Comparison of ENCODE assay signal across 34 cellular contexts in genomic region chr20:23587631-23588030, GRCh38. TPM values are rescaled to one million over a fixed set of nuclear protein-coding genes. Genes with fewer than 3 reads are reported as not detected.
"Had no signal": no experiment of that assay in that cellular context is flagged by ENCODE, and none has a peak within 500 bp of the region (broad histone marks: within the 10 kb centered on the region; RNA-seq: fewer than 3 reads in every experiment).

No MANE protein-coding gene starts in this region.

- H3K4me1 ChIP-seq: gastrocnemius medialis, heart left ventricle, pancreas, testis, tibial artery had no signal

- H3K27ac ChIP-seq: gastrocnemius medialis, heart left ventricle, hepatocyte, neutrophil, pancreas, testis, tibial artery had no signal

- H3K36me3 Mint-ChIP-seq: memory B cell; mesothelial cell of epicardium; naive thymus-derived CD8-positive, alpha-beta T cell; type B pancreatic cell had no signal

- H3K4me3 ChIP-seq: gastrocnemius medialis, heart left ventricle, hepatocyte, lung, pancreas, smooth muscle cell, testis, tibial artery had no signal

- H3K9me3 ChIP-seq: gastrocnemius medialis, heart left ventricle, neutrophil, pancreas, testis, tibial artery had no signal

- ATAC-seq: effector memory CD8-positive, alpha-beta T cell; gastrocnemius medialis; heart left ventricle; left colon; left ventricle myocardium superior; naive thymus-derived CD8-positive, alpha-beta T cell; pancreas; sciatic nerve had no signal

- FAIRE-seq: endometrium, pancreas had no signal

- H3K27ac Mint-ChIP-seq: memory B cell, mesothelial cell of epicardium, nephron progenitor cell, type B pancreatic cell had no signal

- H3K27me3 ChIP-seq: gastrocnemius medialis, hepatocyte, pancreas, testis had no signal

- DNase-seq: cortex of kidney; effector memory CD8-positive, alpha-beta T cell; foreskin fibroblast; gastrocnemius medialis; heart left ventricle; kidney glomerular epithelial cell; left colon; left ventricle myocardium superior; naive thymus-derived CD8-positive, alpha-beta T cell; nephron progenitor cell; stimulated activated CD4-positive, alpha-beta T cell treated with anti-CD3 and anti-CD28 coated beads, Interleukin-12 subunit alpha, Interleukin-12 subunit beta, amount 100 ng/mL, for 4 hours; stimulated activated CD4-positive, alpha-beta T cell treated with anti-CD3 and anti-CD28 coated beads, Interleukin-1b, Interleukin-23, amount 100 ng/mL, for 48 hours; stimulated activated CD4-positive, alpha-beta T cell treated with anti-CD3 and anti-CD28 coated beads, Interleukin-4, amount 100 ng/mL, for 1 hour; stimulated activated CD8-positive, alpha-beta memory T cell treated with anti-CD3 and anti-CD28 coated beads, Interleukin-4, amount 100 ng/mL, for 48 hours; stimulated activated naive CD4-positive, alpha-beta T cell; substantia nigra; testis had no signal

- H3K4me1 Mint-ChIP-seq: memory B cell, mesothelial cell of epicardium had no signal

- H3K9me3 Mint-ChIP-seq: effector memory CD8-positive, alpha-beta T cell; memory B cell; mesothelial cell of epicardium; type B pancreatic cell had no signal

- H3K36me3 ChIP-seq: gastrocnemius medialis, heart left ventricle, neutrophil, pancreas, tibial artery had no signal

- H3K4me3 Mint-ChIP-seq: effector memory CD8-positive, alpha-beta T cell; memory B cell; mesothelial cell of epicardium; naive thymus-derived CD8-positive, alpha-beta T cell; nephron progenitor cell; type B pancreatic cell had no signal

RNA-seq across cellular contexts. Expression of gene CST9, which starts 18.1 kb away (rescaled TPM):
- total RNA-seq: dermis microvascular lymphatic vessel endothelial cell; gastrocnemius medialis; heart left ventricle; hepatocyte; left colon; left ventricle myocardium superior; lung; mesothelial cell of epicardium; myocyte; naive thymus-derived CD8-positive, alpha-beta T cell; pancreas; posterior vena cava; sciatic nerve; smooth muscle cell; urinary bladder had no signal
- polyA plus RNA-seq: heart left ventricle; hepatocyte; lung; naive thymus-derived CD8-positive, alpha-beta T cell; pancreas; smooth muscle cell; urinary bladder had no signal

RNA-seq across cellular contexts. Expression of gene CST9L, which starts 19.3 kb away (rescaled TPM):
- total RNA-seq: dermis microvascular lymphatic vessel endothelial cell; gastrocnemius medialis; heart left ventricle; hepatocyte; left colon; left ventricle myocardium superior; lung; mesothelial cell of epicardium; myocyte; naive thymus-derived CD8-positive, alpha-beta T cell; omental fat pad; pancreas; posterior vena cava; sciatic nerve; smooth muscle cell; urinary bladder had no signal
- polyA plus RNA-seq: esophagus; heart left ventricle; hepatocyte; lung; naive thymus-derived CD8-positive, alpha-beta T cell; pancreas; smooth muscle cell; urinary bladder had no signal
